In genomic region chr12:98503593-98504367, GRCh38 we compare ENCODE assay signal across 1 cellular context.
A peak's percentile ranks its signal among the peaks of the same experiment; 100 is the strongest.
TF ChIP-seq lines count a peak whose summit lies in the region.

No MANE protein-coding gene starts in this region.

TF ChIP-seq in HepG2, 621 proteins besides CTCF, POLR2A, EP300 and RAD21 (continued from another document and continues in another):
- TF ChIP-seq DMTF1 (CRISPR knock-in tag; IDR thresholded peaks at IDR 0.05), result 0 out of 2 replicates have a peak, but pooled peaks have one; percentile 64
- TF ChIP-seq ZNF563 (CRISPR knock-in tag; IDR thresholded peaks at IDR 0.05), result peak; percentile 51; the same call in 1 of the 2 replicates
- TF ChIP-seq SMC3 (IDR thresholded peaks at IDR 0.05; ENCODE audit: low read length), result no peak
- TF ChIP-seq SETDB1 (CRISPR knock-in tag; IDR thresholded peaks at IDR 0.05; ENCODE audit: borderline replicate concordance), result no peak
- TF ChIP-seq TRAFD1 (CRISPR knock-in tag; IDR thresholded peaks at IDR 0.05; ENCODE audit: borderline replicate concordance), result 0 out of 2 replicates have a peak, but pooled peaks have one; percentile 9
- peak; percentile 28; the same call in 1 of the 2 replicates for TF ChIP-seq ZNF691 (CRISPR knock-in tag; IDR thresholded peaks at IDR 0.05; ENCODE audit: borderline replicate concordance, low read depth)
- peak; percentile 63; the same call in 1 of the 2 replicates for TF ChIP-seq TCF7 (IDR thresholded peaks at IDR 0.05; ENCODE audit: low read depth)
- TF ChIP-seq CHD4 (IDR thresholded peaks at IDR 0.05; ENCODE audit: borderline replicate concordance, low read length), result peak; percentile 45; the same call in 1 of the 2 replicates
- TF ChIP-seq ZNF317 (CRISPR knock-in tag; IDR thresholded peaks at IDR 0.05), result no peak
- no peak for TF ChIP-seq DZIP1 (CRISPR knock-in tag; IDR thresholded peaks at IDR 0.05)
- TF ChIP-seq MXD1 (CRISPR knock-in tag; IDR thresholded peaks at IDR 0.05), result peak; percentile 41; the same call in 1 of the 2 replicates
- TF ChIP-seq JARID2 (CRISPR knock-in tag; IDR thresholded peaks at IDR 0.05; ENCODE audit: insufficient replicate concordance), result no peak
- TF ChIP-seq BHLHE40 (IDR thresholded peaks at IDR 0.05; ENCODE audit: low read length), result peak; percentile 16; the same call in 1 of the 2 replicates
- 0 out of 2 replicates have a peak, but pooled peaks have one; percentile 52 for TF ChIP-seq HOXA9 (CRISPR knock-in tag; IDR thresholded peaks at IDR 0.05; ENCODE audit: borderline replicate concordance)
- no peak; the same call in 1 of the 2 replicates for TF ChIP-seq ZNF83 (CRISPR knock-in tag; IDR thresholded peaks at IDR 0.05; ENCODE audit: borderline replicate concordance)
- no peak for TF ChIP-seq TCF7L2 (IDR thresholded peaks at IDR 0.05; ENCODE audit: low read depth, low read length)
- TF ChIP-seq ZNF598 (CRISPR knock-in tag; IDR thresholded peaks at IDR 0.05; ENCODE audit: borderline replicate concordance), result 0 out of 2 replicates have a peak, but pooled peaks have one; percentile 26
- no peak; the same call in 1 of the 2 replicates for TF ChIP-seq ZBTB37 (CRISPR knock-in tag; IDR thresholded peaks at IDR 0.05)
- peak; percentile 57 for TF ChIP-seq U2AF1 (optimal IDR thresholded peaks at IDR 0.05; ENCODE audit: low read depth, low read length)
- TF ChIP-seq ZNF784 (CRISPR knock-in tag; IDR thresholded peaks at IDR 0.05; ENCODE audit: borderline replicate concordance), result no peak
- TF ChIP-seq ZNF570 (CRISPR knock-in tag; IDR thresholded peaks at IDR 0.05; ENCODE audit: borderline replicate concordance), result no peak
- TF ChIP-seq ATF3 (CRISPR knock-in tag; IDR thresholded peaks at IDR 0.05), result 0 out of 2 replicates have a peak, but pooled peaks have one; percentile 14
- TF ChIP-seq ARID5B (CRISPR knock-in tag; IDR thresholded peaks at IDR 0.05), result peak; percentile 29; the same call in 1 of the 2 replicates
- TF ChIP-seq KLF9 (CRISPR knock-in tag; IDR thresholded peaks at IDR 0.05; ENCODE audit: low read depth), result no peak
- TF ChIP-seq ZNF362 (CRISPR knock-in tag; IDR thresholded peaks at IDR 0.05; ENCODE audit: borderline replicate concordance), result peak; percentile 98
- no peak for TF ChIP-seq ONECUT2 (CRISPR knock-in tag; IDR thresholded peaks at IDR 0.05)
- peak; percentile 48; the same call in 1 of the 2 replicates for TF ChIP-seq ZBTB26 (CRISPR knock-in tag; IDR thresholded peaks at IDR 0.05; ENCODE audit: borderline replicate concordance)
- TF ChIP-seq ZBTB49 (CRISPR knock-in tag; IDR thresholded peaks at IDR 0.05; ENCODE audit: borderline replicate concordance), result no peak; the same call in 1 of the 2 replicates
- TF ChIP-seq NFE2 (CRISPR knock-in tag; IDR thresholded peaks at IDR 0.05), result no peak
- TF ChIP-seq E2F5 (CRISPR knock-in tag; conservative IDR thresholded peaks at IDR 0.05), result peak; percentile 60; the same call in 1 of the 2 replicates
- TF ChIP-seq NKX3-1 (CRISPR knock-in tag; IDR thresholded peaks at IDR 0.05), result peak; percentile 53; the same call in 1 of the 2 replicates
- TF ChIP-seq CCAR2 (optimal IDR thresholded peaks at IDR 0.05; ENCODE audit: low read depth, low read length), result no peak
- TF ChIP-seq ZNF296 (CRISPR knock-in tag; conservative IDR thresholded peaks at IDR 0.05), result no peak
- no peak for TF ChIP-seq ZNF589 (CRISPR knock-in tag; conservative IDR thresholded peaks at IDR 0.05)
